28 cellular contexts compared by ENCODE assay signal in the genomic region with DNA sequence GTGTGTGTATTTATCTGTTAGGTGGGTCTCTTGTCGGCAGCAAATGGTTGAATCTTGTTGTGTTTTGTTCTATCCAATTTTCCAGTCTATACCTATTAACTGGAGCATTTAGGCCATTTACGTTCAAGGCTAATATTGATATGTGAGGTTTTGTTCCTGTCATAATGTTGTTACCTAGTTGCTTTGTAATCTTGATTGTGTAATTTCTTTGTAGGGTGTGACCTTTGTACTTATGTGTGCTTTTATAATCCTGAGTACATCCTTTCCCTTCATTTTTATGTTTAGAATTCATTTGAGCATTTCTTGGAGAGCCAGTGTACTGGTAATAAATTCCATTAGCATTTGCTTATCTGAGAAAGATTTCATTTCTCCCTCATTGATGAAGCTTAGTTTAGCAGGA.
"Had no signal": no experiment of that assay in that cellular context is flagged by ENCODE, and none has a peak within 500 bp of the region (broad histone marks: within the 10 kb centered on the region; RNA-seq: fewer than 3 reads in every experiment).

No MANE protein-coding gene starts in this region.

- DNase-seq: natural killer cell; occipital lobe; ovary; posterior cingulate gyrus; psoas muscle; right cardiac atrium; right lobe of liver; sigmoid colon; spleen; stimulated activated CD4-positive, alpha-beta T cell treated with anti-CD3 and anti-CD28 coated beads, Interleukin-12 subunit alpha, Interleukin-12 subunit beta, amount 100 ng/mL, for 4 hours; stimulated activated CD4-positive, alpha-beta T cell treated with anti-CD3 and anti-CD28 coated beads, Interleukin-1b, Interleukin-23, amount 100 ng/mL, for 48 hours; stimulated activated CD4-positive, alpha-beta T cell treated with anti-CD3 and anti-CD28 coated beads, Interleukin-4, amount 100 ng/mL, for 1 hour; stimulated activated CD4-positive, alpha-beta T cell treated with anti-CD3 and anti-CD28 coated beads, Interleukin-4, amount 100 ng/mL, for 4 hours; stimulated activated CD8-positive, alpha-beta memory T cell treated with anti-CD3 and anti-CD28 coated beads, Interleukin-4, amount 100 ng/mL, for 48 hours; stimulated activated naive CD4-positive, alpha-beta T cell; stimulated activated naive CD8-positive, alpha-beta T cell treated with anti-CD3 and anti-CD28 coated beads, Interleukin-15, amount 100 ng/mL, for 72 hours; stimulated activated naive CD8-positive, alpha-beta T cell treated with anti-CD3 and anti-CD28 coated beads, Interleukin-15, Interleukin-2, amounts not matched to agents 100 U/mL and 50 U/mL, for 24 hours; substantia nigra; testis; tibial artery; transverse colon; upper lobe of right lung; uterus had no signal

- H3K9me3 ChIP-seq: ovary, psoas muscle, right lobe of liver, suprapubic skin, testis, tibial artery, transverse colon, upper lobe of right lung, uterus had no signal

- H3K27ac ChIP-seq: neural progenitor cell, ovary, parathyroid adenoma, psoas muscle, right lobe of liver, sigmoid colon, spleen, suprapubic skin, testis, tibial artery, transverse colon, upper lobe of right lung, uterus had no signal

- H3K4me1 ChIP-seq: neural progenitor cell, parathyroid adenoma, psoas muscle, right lobe of liver, sigmoid colon, spleen, suprapubic skin, testis, tibial artery, transverse colon, upper lobe of right lung, uterus had no signal

- H3K36me3 ChIP-seq: ovary, right lobe of liver, sigmoid colon, spleen, suprapubic skin, tibial artery, transverse colon, upper lobe of right lung, uterus had no signal

- H3K27me3 ChIP-seq: neural progenitor cell, ovary, right lobe of liver, sigmoid colon, spleen, suprapubic skin, testis, tibial artery, transverse colon, upper lobe of right lung, uterus had no signal

- ATAC-seq: natural killer cell; psoas muscle; right cardiac atrium; right lobe of liver; stimulated activated memory B cell treated with anti-CD40 and anti-IgM and Interleukin-4, amounts not matched to agents 10 μg/mL and 1 μg/mL and 100 μg/mL, for 72 hours; stimulated activated naive CD8-positive, alpha-beta T cell treated with anti-CD3 and anti-CD28 coated beads, Interleukin-15, amount 100 ng/mL, for 72 hours; stimulated activated naive CD8-positive, alpha-beta T cell treated with anti-CD3 and anti-CD28 coated beads, Interleukin-15, Interleukin-2, amounts not matched to agents 100 U/mL and 50 U/mL, for 24 hours; upper lobe of right lung had no signal

- H3K4me3 ChIP-seq: neural progenitor cell, ovary, psoas muscle, right lobe of liver, sigmoid colon, smooth muscle cell, spleen, suprapubic skin, testis, tibial artery, transverse colon, upper lobe of right lung, uterus had no signal
